19 cellular contexts compared by ENCODE assay signal in genomic region chr10:123491692-123492415, GRCh38.
"Had no signal": no experiment of that assay in that cellular context is flagged by ENCODE, and none has a peak within 500 bp of the region (broad histone marks: within the 10 kb centered on the region; RNA-seq: fewer than 3 reads in every experiment).

No MANE protein-coding gene starts in this region.

- ATAC-seq: activated CD8-positive, alpha-beta T cell treated with anti-CD3 and anti-CD28 coated beads, Interleukin-2, amount 10 ng/mL, durations not matched to agents 7 days and 5 days; activated naive CD4-positive, alpha-beta T cell treated with anti-CD3 and anti-CD28 coated beads, Interleukin-2, amount 50 U/mL, for 72 hours; esophagus mucosa; natural killer cell treated with Interleukin-12 subunit alpha and Interleukin-12 subunit beta and Interleukin-15 and Interleukin-18, amount 100 ng/mL, for 72 hours; psoas muscle; sciatic nerve; stimulated activated naive CD8-positive, alpha-beta T cell treated with anti-CD3 and anti-CD28 coated beads, Interleukin-15, Interleukin-2, amounts not matched to agents 100 U/mL and 50 U/mL, for 24 hours; T-helper 17 cell had no signal

- H3K27ac Mint-ChIP-seq: activated CD4-positive, alpha-beta T cell treated with anti-CD3 and anti-CD28 coated beads, Interleukin-2, amount 10 ng/mL, durations not matched to agents 24 days and 14 days; activated CD8-positive, alpha-beta T cell treated with anti-CD3 and anti-CD28 coated beads, Interleukin-2, amount 10 ng/mL, durations not matched to agents 7 days and 5 days; activated naive CD4-positive, alpha-beta T cell treated with anti-CD3 and anti-CD28 coated beads, Interleukin-2, amount 50 U/mL, for 72 hours; brain; natural killer cell treated with Interleukin-12 subunit alpha and Interleukin-12 subunit beta and Interleukin-15 and Interleukin-18, amount 100 ng/mL, for 72 hours; T-helper 17 cell had no signal

- H3K9me3 Mint-ChIP-seq: activated CD4-positive, alpha-beta T cell treated with anti-CD3 and anti-CD28 coated beads, Interleukin-2, amount 10 ng/mL, durations not matched to agents 24 days and 14 days; activated naive CD4-positive, alpha-beta T cell treated with anti-CD3 and anti-CD28 coated beads, Interleukin-2, amount 50 U/mL, for 72 hours; natural killer cell treated with Interleukin-12 subunit alpha and Interleukin-12 subunit beta and Interleukin-15 and Interleukin-18, amount 100 ng/mL, for 72 hours had no signal

- H3K36me3 Mint-ChIP-seq: activated naive CD4-positive, alpha-beta T cell treated with anti-CD3 and anti-CD28 coated beads, Interleukin-2, amount 50 U/mL, for 72 hours; brain; natural killer cell treated with Interleukin-12 subunit alpha and Interleukin-12 subunit beta and Interleukin-15 and Interleukin-18, amount 100 ng/mL, for 72 hours had no signal

- H3K4me1 ChIP-seq: colonic mucosa, psoas muscle, suprapubic skin had no signal

- H3K27me3 ChIP-seq: colonic mucosa had no signal

- DNase-seq: activated CD4-positive, alpha-beta T cell treated with anti-CD3 and anti-CD28 coated beads, Interleukin-2, amount 10 ng/mL, durations not matched to agents 24 days and 14 days; activated CD4-positive, CD25-positive, alpha-beta regulatory T cell; activated CD8-positive, alpha-beta memory T cell treated with anti-CD3 and anti-CD28 coated beads, Interleukin-2, amount 50 U/mL, for 4 hours; activated CD8-positive, alpha-beta T cell treated with anti-CD3 and anti-CD28 coated beads, Interleukin-2, amount 10 ng/mL, durations not matched to agents 7 days and 5 days; activated effector memory CD4-positive, alpha-beta T cell treated with anti-CD3 and anti-CD28 coated beads, Interleukin-2, amount 50 U/mL, for 16 hours; activated T-cell treated with anti-CD3 and anti-CD28 coated beads, Interleukin-2, amount 50 U/mL, for 48 hours; central memory CD4-positive, alpha-beta T cell; colonic mucosa; mesendoderm; psoas muscle; stimulated activated naive CD8-positive, alpha-beta T cell treated with anti-CD3 and anti-CD28 coated beads, Interleukin-15, Interleukin-2, amounts not matched to agents 100 U/mL and 50 U/mL, for 24 hours; T-helper 17 cell; trophoblast cell had no signal

- H3K4me3 Mint-ChIP-seq: activated CD4-positive, alpha-beta T cell treated with anti-CD3 and anti-CD28 coated beads, Interleukin-2, amount 10 ng/mL, durations not matched to agents 24 days and 14 days; activated CD8-positive, alpha-beta T cell treated with anti-CD3 and anti-CD28 coated beads, Interleukin-2, amount 10 ng/mL, durations not matched to agents 7 days and 5 days; brain; natural killer cell treated with Interleukin-12 subunit alpha and Interleukin-12 subunit beta and Interleukin-15 and Interleukin-18, amount 100 ng/mL, for 72 hours; T-helper 17 cell had no signal

- H3K4me1 Mint-ChIP-seq: activated CD4-positive, alpha-beta T cell treated with anti-CD3 and anti-CD28 coated beads, Interleukin-2, amount 10 ng/mL, durations not matched to agents 24 days and 14 days; T-helper 17 cell had no signal

- H3K27ac ChIP-seq: colonic mucosa, psoas muscle, suprapubic skin had no signal

- H3K36me3 ChIP-seq: colonic mucosa, suprapubic skin had no signal

- H3K9me3 ChIP-seq: colonic mucosa, psoas muscle, suprapubic skin had no signal

- H3K4me3 ChIP-seq: colonic mucosa, psoas muscle, suprapubic skin had no signal
